In the genomic region with DNA sequence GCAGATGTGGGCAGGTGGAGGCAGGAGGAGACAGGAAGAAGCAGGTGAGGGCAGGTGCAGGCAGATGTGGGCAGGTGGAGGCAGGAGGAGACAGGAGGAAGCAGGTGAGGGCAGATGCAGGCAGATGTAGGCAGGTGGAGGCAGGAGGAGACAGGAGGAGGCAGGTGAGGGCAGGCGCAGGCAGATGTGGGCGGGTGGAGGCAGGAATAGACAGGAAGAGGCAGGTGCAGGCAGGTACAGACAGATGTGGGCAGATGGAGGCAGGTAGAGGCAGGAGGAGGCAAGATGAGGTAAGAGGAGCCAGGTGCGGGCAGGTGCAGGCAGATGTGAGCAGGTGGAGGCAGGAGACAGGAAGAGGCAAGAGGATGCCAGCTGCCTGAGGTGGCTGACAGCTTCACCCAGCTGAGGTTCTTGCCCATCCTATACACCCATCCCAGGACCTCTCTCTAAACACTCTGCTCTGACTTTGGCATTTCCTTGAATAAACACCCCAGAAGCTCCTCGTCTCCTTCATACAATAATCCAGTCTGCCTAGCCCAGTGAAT, we compare ENCODE assay signal across 13 cellular contexts. TPM values are rescaled to one million over a fixed set of nuclear protein-coding genes. Genes with fewer than 3 reads are reported as not detected.
"Had no signal": no experiment of that assay in that cellular context is flagged by ENCODE, and none has a peak within 500 bp of the region (broad histone marks: within the 10 kb centered on the region; RNA-seq: fewer than 3 reads in every experiment).

No MANE protein-coding gene starts in this region.

- H3K4me3 ChIP-seq: gastrocnemius medialis, ovary, uterus had no signal

- ATAC-seq: gastrocnemius medialis had no signal

- H3K4me1 ChIP-seq: gastrocnemius medialis, uterus had no signal

- H3K27me3 ChIP-seq: ovary, uterus had no signal

- FAIRE-seq: kidney had no signal

- H3K27ac Mint-ChIP-seq: activated naive CD8-positive, alpha-beta T cell had no signal

- H3K36me3 ChIP-seq: gastrocnemius medialis, ovary, uterus had no signal

- H3K36me3 Mint-ChIP-seq: activated naive CD8-positive, alpha-beta T cell had no signal

- H3K27ac ChIP-seq: gastrocnemius medialis, ovary, uterus had no signal

- H3K4me3 Mint-ChIP-seq: activated naive CD8-positive, alpha-beta T cell had no signal

- H3K9me3 ChIP-seq: gastrocnemius medialis, ovary, uterus had no signal

- DNase-seq: activated CD4-positive, alpha-beta T cell treated with anti-CD3 and anti-CD28 coated beads, Interleukin-2, amount 50 U/mL, for 4 hours; activated CD4-positive, CD25-positive, alpha-beta regulatory T cell treated with anti-CD3 and anti-CD28 coated beads, Interleukin-2, amount 50 U/mL, for 72 hours; activated effector memory CD4-positive, alpha-beta T cell treated with anti-CD3 and anti-CD28 coated beads, Interleukin-2, amount 50 U/mL, for 16 hours; activated T-cell treated with anti-CD3 and anti-CD28 coated beads, Interleukin-2, amount 50 U/mL, for 1 hour; amygdala; gastrocnemius medialis; kidney; ovary; stimulated activated CD4-positive, alpha-beta T cell treated with anti-CD3 and anti-CD28 coated beads, Interleukin-4, amount 100 ng/mL, for 1 hour; stimulated activated CD8-positive, alpha-beta memory T cell treated with anti-CD3 and anti-CD28 coated beads, Interleukin-4, amount 100 ng/mL, for 48 hours; uterus had no signal

RNA-seq across cellular contexts. Expression of gene CLRN3, which starts 47.1 kb away (rescaled TPM):
- total RNA-seq: uterus had no signal
- polyA plus RNA-seq: neural cell, ovary had no signal
